1 cellular context compared by ENCODE assay signal in the genomic region with DNA sequence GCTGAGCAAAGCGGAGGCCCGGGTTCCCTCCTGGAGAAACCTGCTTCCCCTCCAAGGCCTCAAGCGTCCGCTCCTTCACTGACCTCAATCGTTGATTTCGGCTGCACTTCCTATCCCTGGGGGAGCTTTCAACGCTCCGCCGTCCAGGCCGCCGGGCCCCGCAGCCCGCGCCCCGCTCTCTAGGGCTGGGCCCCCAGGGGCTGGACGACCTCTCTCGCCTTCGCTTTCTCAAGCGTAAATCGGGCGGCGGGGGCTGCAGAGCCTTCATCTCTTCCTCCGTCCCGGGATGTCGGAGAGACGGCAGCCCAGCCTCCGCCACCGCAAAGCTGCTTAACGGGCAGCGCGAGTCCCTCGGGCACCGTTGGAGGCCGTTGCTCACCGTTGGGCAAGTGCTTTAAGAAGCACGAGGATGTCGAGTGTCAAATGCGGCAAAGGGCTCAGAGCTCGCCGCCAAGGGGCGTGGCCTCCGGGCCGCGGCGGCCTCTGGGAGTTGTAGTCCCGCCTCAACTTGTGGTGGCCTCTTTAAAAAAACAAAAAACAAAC.
TF ChIP-seq lines count a peak whose summit lies in the region.

No MANE protein-coding gene starts in this region.

TF ChIP-seq in IMR-90, 13 proteins besides CTCF, POLR2A, EP300 and RAD21:
- peak; percentile 59; the same call in 1 of the 2 replicates for TF ChIP-seq MXI1 (IDR thresholded peaks at IDR 0.05; ENCODE audit: borderline replicate concordance, low read depth, low read length)
- no peak for TF ChIP-seq MAFK (IDR thresholded peaks at IDR 0.05; ENCODE audit: low read depth, low read length)
